ENCODE assay signal across 31 cellular contexts in genomic region chr9:125774106-125774505, GRCh38.
"Had no signal": no experiment of that assay in that cellular context is flagged by ENCODE, and none has a peak within 500 bp of the region (broad histone marks: within the 10 kb centered on the region; RNA-seq: fewer than 3 reads in every experiment).

No MANE protein-coding gene starts in this region.

- H3K4me3 Mint-ChIP-seq: activated naive CD4-positive, alpha-beta T cell treated with anti-CD3 and anti-CD28 coated beads, Interleukin-2, amount 10 ng/mL, durations not matched to agents 7 days and 5 days; activated T-helper 1 cell treated with anti-CD3 and anti-CD28 coated beads, Interleukin-12 subunit alpha, Interleukin-12 subunit beta, Interleukin-2, Interleukin-4 antibody, amounts not matched to agents 30 ng/mL and 10 ng/mL and 1 ng/mL, durations not matched to agents 14 hours and 24 hours and 36 hours; immature natural killer cell; naive thymus-derived CD8-positive, alpha-beta T cell; neural progenitor cell; stimulated activated naive B cell treated with anti-CD40 and anti-IgM and Interleukin-4, amounts not matched to agents 10 μg/mL and 1 μg/mL and 100 μg/mL, for 72 hours had no signal

- H3K9me3 ChIP-seq: thyroid gland, upper lobe of left lung, vagina had no signal

- ATAC-seq: gastroesophageal sphincter; left colon; naive thymus-derived CD8-positive, alpha-beta T cell; right cardiac atrium; stimulated activated naive B cell treated with anti-CD40 and anti-IgM and Interleukin-4, amounts not matched to agents 10 μg/mL and 1 μg/mL and 100 μg/mL, for 72 hours had no signal

- H3K27me3 Mint-ChIP-seq: activated naive CD4-positive, alpha-beta T cell treated with anti-CD3 and anti-CD28 coated beads, Interleukin-2, amount 10 ng/mL, durations not matched to agents 7 days and 5 days; naive thymus-derived CD8-positive, alpha-beta T cell; stimulated activated naive B cell treated with anti-CD40 and anti-IgM and Interleukin-4, amounts not matched to agents 10 μg/mL and 1 μg/mL and 100 μg/mL, for 72 hours had no signal

- H3K27ac ChIP-seq: brain microvascular endothelial cell, gastroesophageal sphincter, neural progenitor cell, stomach, thyroid gland, upper lobe of left lung, vagina had no signal

- H3K4me1 Mint-ChIP-seq: activated naive CD4-positive, alpha-beta T cell treated with anti-CD3 and anti-CD28 coated beads, Interleukin-2, amount 10 ng/mL, durations not matched to agents 7 days and 5 days; neural progenitor cell had no signal

- H3K4me1 ChIP-seq: upper lobe of left lung, vagina had no signal

- H3K27me3 ChIP-seq: brain microvascular endothelial cell, gastroesophageal sphincter, neural progenitor cell, stomach, thyroid gland, upper lobe of left lung, vagina had no signal

- H3K27ac Mint-ChIP-seq: activated naive CD4-positive, alpha-beta T cell treated with anti-CD3 and anti-CD28 coated beads, Interleukin-2, amount 10 ng/mL, durations not matched to agents 7 days and 5 days; activated T-helper 1 cell treated with anti-CD3 and anti-CD28 coated beads, Interleukin-12 subunit alpha, Interleukin-12 subunit beta, Interleukin-2, Interleukin-4 antibody, amounts not matched to agents 30 ng/mL and 10 ng/mL and 1 ng/mL, durations not matched to agents 14 hours and 24 hours and 36 hours; naive thymus-derived CD8-positive, alpha-beta T cell; neural progenitor cell; stimulated activated naive B cell treated with anti-CD40 and anti-IgM and Interleukin-4, amounts not matched to agents 10 μg/mL and 1 μg/mL and 100 μg/mL, for 72 hours had no signal

- H3K4me3 ChIP-seq: gastroesophageal sphincter, neural progenitor cell, stomach, thyroid gland, upper lobe of left lung, vagina had no signal

- H3K9me3 Mint-ChIP-seq: activated naive CD4-positive, alpha-beta T cell treated with anti-CD3 and anti-CD28 coated beads, Interleukin-2, amount 10 ng/mL, durations not matched to agents 7 days and 5 days; activated T-helper 1 cell treated with anti-CD3 and anti-CD28 coated beads, Interleukin-12 subunit alpha, Interleukin-12 subunit beta, Interleukin-2, Interleukin-4 antibody, amounts not matched to agents 30 ng/mL and 10 ng/mL and 1 ng/mL, durations not matched to agents 14 hours and 24 hours and 36 hours; immature natural killer cell had no signal

- H2AFZ ChIP-seq: neural progenitor cell had no signal

- H3K4me2 ChIP-seq: neural progenitor cell had no signal

- H3K36me3 ChIP-seq: brain microvascular endothelial cell, gastroesophageal sphincter, neural progenitor cell, stomach, thyroid gland, upper lobe of left lung had no signal

- FAIRE-seq: astrocyte, endothelial cell of umbilical vein, kidney had no signal

- DNase-seq: activated CD4-positive, alpha-beta T cell treated with anti-CD3 and anti-CD28 coated beads for 4 hours; activated CD4-positive, alpha-beta T cell treated with anti-CD3 and anti-CD28 coated beads, Interleukin-2, amount 50 U/mL, for 48 hours; activated CD8-positive, alpha-beta memory T cell treated with anti-CD3 and anti-CD28 coated beads, Interleukin-2, amount 50 U/mL, for 4 hours; activated effector memory CD4-positive, alpha-beta T cell treated with anti-CD3 and anti-CD28 coated beads, Interleukin-2, amount 50 U/mL, for 16 hours; activated naive CD4-positive, alpha-beta T cell treated with anti-CD3 and anti-CD28 coated beads, Interleukin-2, amount 10 ng/mL, durations not matched to agents 7 days and 5 days; activated T-cell treated with anti-CD3 and anti-CD28 coated beads, Interleukin-2, amount 50 U/mL, for 1 hour; amniotic stem cell; brain microvascular endothelial cell; caudate nucleus; hippocampal formation; immature natural killer cell; kidney; left colon; mammary epithelial cell; midbrain; naive thymus-derived CD8-positive, alpha-beta T cell; posterior cingulate gyrus; right cardiac atrium; stimulated activated CD4-positive, alpha-beta T cell treated with anti-CD3 and anti-CD28 coated beads, Interleukin-15, amount 100 ng/mL, for 24 hours; stimulated activated CD4-positive, alpha-beta T cell treated with anti-CD3 and anti-CD28 coated beads, Interleukin-2, amount 100 ng/mL, for 24 hours; stimulated activated naive B cell treated with anti-CD40 and anti-IgM and Interleukin-4, amounts not matched to agents 10 μg/mL and 1 μg/mL and 100 μg/mL, for 72 hours; stomach; T-helper 2 cell; thyroid gland; upper lobe of left lung had no signal

- H3K9ac ChIP-seq: neural progenitor cell had no signal
